10 cellular contexts compared by ENCODE assay signal in genomic region chr9:76181020-76181641, GRCh38.
DNase-seq lines count a peak whose midpoint lies in the region; ATAC-seq and TF ChIP-seq lines count a peak whose summit lies in the region.
"Had no signal": no experiment of that assay in that cellular context is flagged by ENCODE, and none has a peak within 500 bp of the region (broad histone marks: within the 10 kb centered on the region; RNA-seq: fewer than 3 reads in every experiment).

No MANE protein-coding gene starts in this region.

- TF ChIP-seq CTCF in IMR-90 (conservative IDR thresholded peaks at IDR 0.05; ENCODE audit: low read depth, low read length) (no peak), left lung (IDR thresholded peaks at IDR 0.05) (no peak)

- peak overlapping the region; percentile 25 for H3K18ac ChIP-seq in IMR-90 (ENCODE audit: low read depth, low read length)

- H3K27me3 ChIP-seq in IMR-90 (ENCODE audit: control insufficient read depth, insufficient read depth, low read length) (no peaks in the 10 kb centered on the region), left lung (no peaks in the 10 kb centered on the region)

- H3K4me1 Mint-ChIP-seq in activated naive CD8-positive, alpha-beta T cell treated with anti-CD3 and anti-CD28 coated beads for 36 hours = peaks cover 13% of the 10 kb centered on the region
- H3K4me1 Mint-ChIP-seq in T-helper 2 cell treated with Interferon-gamma antibody and Interleukin-4, amounts not matched to agents 5 μg/mL and 100 μg/mL, for 36 hours (ENCODE audit: low read depth) = peaks cover 7% of the 10 kb centered on the region

- H3K36me3 Mint-ChIP-seq in activated naive CD8-positive, alpha-beta T cell treated with anti-CD3 and anti-CD28 coated beads for 36 hours = peaks cover 12% of the 10 kb centered on the region
- no peaks in the 10 kb centered on the region for H3K36me3 Mint-ChIP-seq in T-helper 2 cell treated with Interferon-gamma antibody and Interleukin-4, amounts not matched to agents 5 μg/mL and 100 μg/mL, for 36 hours (ENCODE audit: low read depth)

- no peak overlapping the region for H2BK20ac ChIP-seq in IMR-90 (ENCODE audit: low read depth, low read length)

- 61% methylated on average over 3 of the region's 5 CpGs; no CpG with 5 or more reads in 1 of the 2 experiments for WGBS in IMR-90 (ENCODE audit: extremely low coverage in 2 of 2, insufficient read length in 1 of 2), 2 experiments

- peak overlapping the region; percentile 33; the same call in 1 of the 2 replicates for H3K4me2 ChIP-seq in IMR-90 (ENCODE audit: low read depth, low read length)

- H3K4me3 ChIP-seq in IMR-90 (ENCODE audit: insufficient read depth, low read depth, low read length) (no peak overlapping the region), left lung (no peak overlapping the region)

- H3K23ac ChIP-seq in IMR-90 (ENCODE audit: low read depth, low read length) = no peak overlapping the region

- CTCF ChIA-PET in IMR-90 (lab: Yijun Ruan, JAX) = interaction anchor here (0.7 kb wide), 1 partner anchor 34 kb away, joined by 3 read pairs; no protein-coding TSS in a partner anchor

- no peak overlapping the region for H3K9ac ChIP-seq in IMR-90 (ENCODE audit: low read depth, low read length)

- no peak for TF ChIP-seq RAD21 in IMR-90 (IDR thresholded peaks at IDR 0.05; ENCODE audit: low read length)

- TF ChIP-seq POLR2A in IMR-90 (IDR thresholded peaks at IDR 0.05; ENCODE audit: low read depth, low read length) = no peak

- no peaks in the 10 kb centered on the region for H4K20me1 ChIP-seq in IMR-90 (ENCODE audit: insufficient read depth, low read length)

- DNase-seq in AML-193 (lab: John Stamatoyannopoulos, UW) (peak; percentile 81 to 85), IMR-90 (peak; percentile 74), left lung (peak in 1 of 2 donors; percentile 24), NCI-H2107 treated with DMSO at 0.1 percent for 48 hours (lab: John Stamatoyannopoulos, UW; ENCODE audit: unreplicated experiment) (no peak)
- DNase-seq in activated naive CD8-positive, alpha-beta T cell treated with anti-CD3 and anti-CD28 coated beads for 36 hours = no peak
- no peak for DNase-seq in T-helper 2 cell treated with Interferon-gamma antibody and Interleukin-4, amounts not matched to agents 5 μg/mL and 100 μg/mL, for 36 hours (ENCODE audit: low spot score)
- DNase-seq: activated CD4-positive, alpha-beta T cell treated with anti-CD3 and anti-CD28 coated beads, Interleukin-2, amount 50 U/mL, for 48 hours; NCI-H2171 treated with DMSO at 0.1 percent for 48 hours had no signal

- peaks cover 16% of the 10 kb centered on the region for H3K9me1 ChIP-seq in IMR-90 (ENCODE audit: insufficient read depth, low read length)

- peaks cover 15% of the 10 kb centered on the region for H3K4me1 ChIP-seq in IMR-90 (ENCODE audit: control insufficient read depth, insufficient read depth, low read length)
- peaks cover 3 to 8% of the 10 kb centered on the region in 2 donors for H3K4me1 ChIP-seq in left lung

- peak overlapping the region; percentile 72 for H2BK120ac ChIP-seq in IMR-90 (ENCODE audit: low read depth, low read length)

- no peaks in the 10 kb centered on the region for H3K9me3 ChIP-seq in IMR-90 (ENCODE audit: control insufficient read depth, insufficient read depth, low read length)
- no peaks in the 10 kb centered on the region for H3K9me3 ChIP-seq in left lung

- H2BK15ac ChIP-seq in IMR-90 (ENCODE audit: low read depth, low read length) = no peak overlapping the region; the same call in 2 of the 3 replicates

- H4K91ac ChIP-seq in IMR-90 (ENCODE audit: insufficient read depth, low read depth, low read length) = peak overlapping the region; percentile 56; the same call in 1 of the 2 replicates

- H3K4ac ChIP-seq in IMR-90 (ENCODE audit: low read depth, low read length) = peak overlapping the region; percentile 44

- H3K27me3 Mint-ChIP-seq in activated naive CD8-positive, alpha-beta T cell treated with anti-CD3 and anti-CD28 coated beads for 36 hours = no peaks in the 10 kb centered on the region
- no peaks in the 10 kb centered on the region for H3K27me3 Mint-ChIP-seq in T-helper 2 cell treated with Interferon-gamma antibody and Interleukin-4, amounts not matched to agents 5 μg/mL and 100 μg/mL, for 36 hours (ENCODE audit: low read depth)

- no peaks in the 10 kb centered on the region for H3K79me1 ChIP-seq in IMR-90 (ENCODE audit: low read depth in 1 of 2, low read length in 2 of 2)

- no TSS peak for BruUV-seq in IMR-90 (replicated peaks; lab: Mats Ljungman, UMichigan)

- no peak overlapping the region for H2AK9ac ChIP-seq in IMR-90 (replicated peaks; ENCODE audit: low read depth, low read length, poor library complexity)

- peak overlapping the region; percentile 47 for H3K27ac Mint-ChIP-seq in activated naive CD8-positive, alpha-beta T cell treated with anti-CD3 and anti-CD28 coated beads for 36 hours
- no peak overlapping the region for H3K27ac Mint-ChIP-seq in T-helper 2 cell treated with Interferon-gamma antibody and Interleukin-4, amounts not matched to agents 5 μg/mL and 100 μg/mL, for 36 hours

- POLR2A ChIA-PET in IMR-90 (lab: Charles Lee; ENCODE audit: unreplicated experiment) = interaction anchor here (0.9 kb wide), 1 partner anchor 25 kb away, joined by 3 read pairs; no protein-coding TSS in a partner anchor

- intact Hi-C loops in IMR-90 (cut with micrococcal nuclease) = loop anchor here (2.0 to 5.0 kb wide), 4 partner anchors 36 to 289 kb away; partner anchors contain the start of gene PCSK5
- intact Hi-C loops in left lung (cut with DNase I) = no loop called here

- dilution Hi-C loops in IMR-90 (cut with HindIII; ENCODE audit: low sequenced_read_pairs, unreplicated experiment) = no loop called here

- H3K56ac ChIP-seq in IMR-90 (ENCODE audit: extremely low read depth, insufficient read depth, low read length) = peak overlapping the region; percentile 18; the same call in 1 of the 2 replicates

- no peak overlapping the region for H3K4me3 Mint-ChIP-seq in activated naive CD8-positive, alpha-beta T cell treated with anti-CD3 and anti-CD28 coated beads for 36 hours
- H3K4me3 Mint-ChIP-seq in T-helper 2 cell treated with Interferon-gamma antibody and Interleukin-4, amounts not matched to agents 5 μg/mL and 100 μg/mL, for 36 hours = no peak overlapping the region

- H3K9me3 Mint-ChIP-seq in activated naive CD8-positive, alpha-beta T cell treated with anti-CD3 and anti-CD28 coated beads for 36 hours = no peaks in the 10 kb centered on the region
- H3K9me3 Mint-ChIP-seq in T-helper 2 cell treated with Interferon-gamma antibody and Interleukin-4, amounts not matched to agents 5 μg/mL and 100 μg/mL, for 36 hours = no peaks in the 10 kb centered on the region

- in situ Hi-C loops in IMR-90 (cut with MboI; ENCODE audit: low sequenced_read_pairs) = no loop called here

- ATAC-seq in IMR-90 (ENCODE audit: low read depth) (peak; percentile 76), left lung (peak; percentile 94), GM18861 (IDR thresholded peaks at IDR 0.05; ENCODE audit: unreplicated experiment) (no peak), GM19035 (IDR thresholded peaks at IDR 0.05; ENCODE audit: unreplicated experiment) (no peak)

- H4K5ac ChIP-seq in IMR-90 (ENCODE audit: low read depth, low read length) = peak overlapping the region; percentile 14

- peak overlapping the region; percentile 69 for H2BK5ac ChIP-seq in IMR-90 (ENCODE audit: low read depth, low read length, poor library complexity, severe bottlenecking)

- H3K27ac ChIP-seq in IMR-90 (ENCODE audit: insufficient read depth, low read length) = peak overlapping the region; percentile 73
- peak overlapping the region in 1 of 2 donors; percentile 62 for H3K27ac ChIP-seq in left lung

- H2AFZ ChIP-seq in IMR-90 (replicated peaks; ENCODE audit: low read length, poor library complexity) = peak overlapping the region; percentile 25

- H2AK5ac ChIP-seq in IMR-90 (ENCODE audit: low read depth, low read length) = no peak overlapping the region

- peak overlapping the region; percentile 3 to 28; a peak in 3 of 4 replicates for H4K8ac ChIP-seq in IMR-90 (ENCODE audit: low read depth in 2 of 2, low read length in 2 of 2)

- peaks cover 4% of the 10 kb centered on the region; the same call in 1 of the 2 replicates for H3K36me3 ChIP-seq in IMR-90 (ENCODE audit: control insufficient read depth, insufficient read depth, low read length)
- no peaks in the 10 kb centered on the region for H3K36me3 ChIP-seq in left lung

- H3K14ac ChIP-seq in IMR-90 (replicated peaks; ENCODE audit: low read depth, low read length) = peak overlapping the region; percentile 31; the same call in 1 of the 2 replicates

TF ChIP-seq in IMR-90, 13 proteins besides CTCF, POLR2A, EP300 and RAD21:
- TF ChIP-seq FOS (IDR thresholded peaks at IDR 0.05; ENCODE audit: low read depth, low read length) (0 out of 2 replicates have a peak, but pooled peaks have one; percentile 4), MAFK (IDR thresholded peaks at IDR 0.05; ENCODE audit: low read depth, low read length) (no peak), ELK1 (IDR thresholded peaks at IDR 0.05; ENCODE audit: borderline replicate concordance, low read depth, low read length) (no peak), BHLHE40 (IDR thresholded peaks at IDR 0.05; ENCODE audit: low read depth, low read length) (0 out of 2 replicates have a peak, but pooled peaks have one; percentile 33), RCOR1 (IDR thresholded peaks at IDR 0.05; ENCODE audit: insufficient replicate concordance, low read length) (no peak), RFX5 (IDR thresholded peaks at IDR 0.05; ENCODE audit: low read depth, low read length) (no peak), CEBPB (IDR thresholded peaks at IDR 0.05; ENCODE audit: low read depth, low read length) (peak; percentile 22; the same call in 1 of the 2 replicates), NFE2L2 (IDR thresholded peaks at IDR 0.05; ENCODE audit: low read depth, low read length) (no peak)
TF ChIP-seq in IMR-90: peak in this region for 3.

Comparison
In these comparisons a context has a peak if more than half of its experiments do, and no peak if none do; other contexts are left out.
1. DNase-seq: peak in AML-193 (2 of 2) and IMR-90 (single experiment); none in activated naive CD8-positive, alpha-beta T cell treated with anti-CD3 and anti-CD28 coated beads for 36 hours (single experiment), T-helper 2 cell treated with Interferon-gamma antibody and Interleukin-4, amounts not matched to agents 5 μg/mL and 100 μg/mL, for 36 hours (single experiment) and NCI-H2107 treated with DMSO at 0.1 percent for 48 hours (single experiment).
2. ATAC-seq: peak in IMR-90 (single experiment) and left lung (single experiment); none in GM18861 (single experiment) and GM19035 (single experiment).